1 cellular context compared by ENCODE assay signal in genomic region chr2:216685327-216685875, GRCh38.
TF ChIP-seq lines count a peak whose summit lies in the region.

No MANE protein-coding gene starts in this region.

TF ChIP-seq in H1, 55 proteins besides CTCF, POLR2A, EP300 and RAD21:
- TF ChIP-seq BACH1 (IDR thresholded peaks at IDR 0.05; ENCODE audit: low read length) (no peak), E2F6 (IDR thresholded peaks at IDR 0.05) (no peak), JUN (IDR thresholded peaks at IDR 0.05; ENCODE audit: low read depth, low read length) (no peak), MAX (IDR thresholded peaks at IDR 0.05) (no peak), GTF2F1 (IDR thresholded peaks at IDR 0.05; ENCODE audit: borderline replicate concordance, low read depth, low read length) (no peak), CTBP2 (IDR thresholded peaks at IDR 0.05; ENCODE audit: borderline replicate concordance, insufficient read depth, insufficient read length, low read length) (no peak)
TF ChIP-seq in H1: peak in this region for 0.
